ENCODE assay signal across 13 cellular contexts in the genomic region with DNA sequence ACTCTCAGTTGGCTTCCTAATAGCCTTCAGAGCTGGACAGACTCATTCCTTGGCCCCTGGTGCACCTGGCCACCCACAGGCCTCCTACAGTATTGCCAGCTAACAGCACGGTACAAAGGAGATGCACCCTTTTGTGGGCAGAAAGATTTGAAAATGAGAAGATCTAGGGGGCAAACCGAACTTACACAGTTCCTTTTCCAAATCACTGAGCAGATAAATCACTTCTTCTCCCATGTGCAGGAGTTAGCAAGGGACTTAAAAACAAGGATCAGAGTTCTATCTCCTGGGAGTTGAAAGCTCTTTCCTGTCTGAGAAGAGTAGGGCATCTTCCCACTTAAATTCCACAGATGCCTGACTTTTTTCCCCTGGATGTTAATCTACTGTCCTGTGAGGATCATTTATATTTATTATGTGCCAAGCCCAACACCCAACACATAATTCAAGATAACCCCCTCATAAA.
DNase-seq lines count a peak whose midpoint lies in the region; ATAC-seq and TF ChIP-seq lines count a peak whose summit lies in the region.
"Had no signal": no experiment of that assay in that cellular context is flagged by ENCODE, and none has a peak within 500 bp of the region (broad histone marks: within the 10 kb centered on the region; RNA-seq: fewer than 3 reads in every experiment).

No MANE protein-coding gene starts in this region.

- peaks cover 6 to 7% of the 10 kb centered on the region in 2 experiments; a peak in 4 of 5 replicates for H3K9me3 Mint-ChIP-seq in H9
- H3K9me3 Mint-ChIP-seq: activated naive CD4-positive, alpha-beta T cell treated with anti-CD3 and anti-CD28 coated beads, Interleukin-2, amount 50 U/mL, for 24 hours had no signal

- no peak overlapping the region for H3K4me2 ChIP-seq in H9 (ENCODE audit: insufficient read depth, insufficient read length, low read length)

- H3K79me1 ChIP-seq in H9 (ENCODE audit: insufficient read depth, low read depth, low read length, poor library complexity, severe bottlenecking) = no peaks in the 10 kb centered on the region

- no peak overlapping the region for H2BK120ac ChIP-seq in H9 (ENCODE audit: low read depth, low read length, poor library complexity, severe bottlenecking)

- no peak overlapping the region for H4K5ac ChIP-seq in H9 (ENCODE audit: insufficient read length, low read depth, low read length)

- H3K4me1 ChIP-seq in H9 (ENCODE audit: insufficient read depth, low read length) (no peaks in the 10 kb centered on the region), upper lobe of right lung (no peaks in the 10 kb centered on the region)

- H3K23ac ChIP-seq in H9 (ENCODE audit: insufficient read length, low read depth, low read length) = no peak overlapping the region

- H4K20me1 ChIP-seq in H9 (ENCODE audit: control insufficient read depth, insufficient read depth, insufficient read length) = no peaks in the 10 kb centered on the region

- WGBS in H9 (ENCODE audit: extremely low coverage, insufficient read length, low lambda C conversion rate) = no CpG with 5 or more reads among the region's 2 CpGs

- H2BK15ac ChIP-seq in H9 (ENCODE audit: low read depth, low read length) = no peak overlapping the region

- no peak for ATAC-seq in upper lobe of right lung
- ATAC-seq: naive thymus-derived CD4-positive, alpha-beta T cell had no signal

- intact Hi-C loops in upper lobe of right lung (cut with DNase I) = no loop called here

- no peak overlapping the region for H3K14ac ChIP-seq in H9 (ENCODE audit: insufficient read depth, low read length)

- H3K4me3 Mint-ChIP-seq in H9 = no peak overlapping the region
- H3K4me3 Mint-ChIP-seq: activated naive CD4-positive, alpha-beta T cell treated with anti-CD3 and anti-CD28 coated beads, Interleukin-2, amount 50 U/mL, for 24 hours; naive thymus-derived CD4-positive, alpha-beta T cell had no signal

- H3K4me3 ChIP-seq in upper lobe of right lung = no peak overlapping the region

- in situ Hi-C loops in ACHN (cut with HindIII; ENCODE audit: low pct_ligation_motif_present, low pct_unique_long_range_greater_than_20kb, low sequenced_read_pairs) = no loop called here

- no peaks in the 10 kb centered on the region for H3K4me1 Mint-ChIP-seq in H9
- H3K4me1 Mint-ChIP-seq: activated naive CD4-positive, alpha-beta T cell treated with anti-CD3 and anti-CD28 coated beads, Interleukin-2, amount 50 U/mL, for 24 hours; naive thymus-derived CD4-positive, alpha-beta T cell had no signal

- H2BK12ac ChIP-seq in H9 (ENCODE audit: insufficient read length, low read depth, low read length) = no peak overlapping the region

- TF ChIP-seq CTCF in H9 (conservative IDR thresholded peaks at IDR 0.05) (peak; percentile 52; the same call in 2 of the 3 replicates), VCaP (conservative IDR thresholded peaks at IDR 0.05) (0 out of 2 replicates have a peak, but pooled peaks have one; percentile 32), upper lobe of right lung (IDR thresholded peaks at IDR 0.05) (peak; percentile 4)

- no peaks in the 10 kb centered on the region for H3K36me3 ChIP-seq in upper lobe of right lung

- H3T11ph ChIP-seq in H9 (ENCODE audit: low read length) = no peak overlapping the region

- H4K8ac ChIP-seq in H9 (replicated peaks; ENCODE audit: insufficient read length, low read depth, low read length) = no peak overlapping the region

- H3K9ac ChIP-seq in H9 (ENCODE audit: extremely low read depth, insufficient read length, low read length) = no peak overlapping the region

- no peak overlapping the region for H2AK5ac ChIP-seq in H9 (ENCODE audit: insufficient read length, low read length)

- no peaks in the 10 kb centered on the region; a peak in 2 of 7 replicates for H3K36me3 Mint-ChIP-seq in H9 (ENCODE audit: insufficient read depth in 1 of 3, low read depth in 3 of 3)
- H3K36me3 Mint-ChIP-seq: activated naive CD4-positive, alpha-beta T cell treated with anti-CD3 and anti-CD28 coated beads, Interleukin-2, amount 50 U/mL, for 24 hours; naive thymus-derived CD4-positive, alpha-beta T cell had no signal

- no peaks in the 10 kb centered on the region for H3K79me2 ChIP-seq in H9 (ENCODE audit: insufficient read depth, low read length)

- DNase-seq in H9 = no peak
- DNase-seq in glomerular visceral epithelial cell (ENCODE audit: extremely low spot score) = peak; percentile 38
- no peak for DNase-seq in upper lobe of right lung
- no peak for DNase-seq in ACHN
- no peak for DNase-seq in NK-92 (lab: John Stamatoyannopoulos, UW; ENCODE audit: unreplicated experiment)
- DNase-seq in NK-92 treated with Interleukin-12 subunit alpha and Interleukin-12 subunit beta, amount 100 ng/mL, for 24 hours (lab: John Stamatoyannopoulos, UW) = no peak
- no peak for DNase-seq in globus pallidus (ENCODE audit: low spot score)
- DNase-seq: naive thymus-derived CD4-positive, alpha-beta T cell; NCI-H1048; stimulated activated CD4-positive, alpha-beta T cell treated with anti-CD3 and anti-CD28 coated beads, Interleukin-15, amount 100 ng/mL, for 24 hours; T-helper 1 cell had no signal

- H3K9me3 ChIP-seq in H9 (ENCODE audit: control insufficient read depth, low read depth, low read length) (no peaks in the 10 kb centered on the region), upper lobe of right lung (no peaks in the 10 kb centered on the region)

- H2BK5ac ChIP-seq in H9 (ENCODE audit: insufficient read length, low read length) = no peak overlapping the region

- H3K27me3 ChIP-seq in H9 (ENCODE audit: insufficient read depth, low read length) (no peaks in the 10 kb centered on the region), upper lobe of right lung (no peaks in the 10 kb centered on the region)

- no peak overlapping the region for H3K56ac ChIP-seq in H9 (ENCODE audit: insufficient read length, low read depth, low read length)

- H3K18ac ChIP-seq in H9 (ENCODE audit: insufficient read length, low read depth, low read length) = no peak overlapping the region

- no peaks in the 10 kb centered on the region for H3K23me2 ChIP-seq in H9 (ENCODE audit: insufficient read length, low read depth, low read length, poor library complexity, severe bottlenecking)

- H3K27ac ChIP-seq in H9 (ENCODE audit: insufficient read length, low read depth, low read length) (no peak overlapping the region), VCaP (no peak overlapping the region), upper lobe of right lung (no peak overlapping the region)

- H3K27ac Mint-ChIP-seq in H9 = no peak overlapping the region
- H3K27ac Mint-ChIP-seq: activated naive CD4-positive, alpha-beta T cell treated with anti-CD3 and anti-CD28 coated beads, Interleukin-2, amount 50 U/mL, for 24 hours; naive thymus-derived CD4-positive, alpha-beta T cell had no signal

- no peak overlapping the region for H3K4ac ChIP-seq in H9 (ENCODE audit: low read depth, low read length)

- no peak overlapping the region for H4K91ac ChIP-seq in H9 (ENCODE audit: insufficient read length, low read depth, low read length)

- no peaks in the 10 kb centered on the region for H3K27me3 Mint-ChIP-seq in H9 (ENCODE audit: low read depth)
- H3K27me3 Mint-ChIP-seq: activated naive CD4-positive, alpha-beta T cell treated with anti-CD3 and anti-CD28 coated beads, Interleukin-2, amount 50 U/mL, for 24 hours had no signal

- H2AFZ ChIP-seq in H9 (ENCODE audit: low read length) = no peak overlapping the region

- no peak overlapping the region for H2BK20ac ChIP-seq in H9 (ENCODE audit: low read depth, low read length, poor library complexity, severe bottlenecking)
